ENCODE assay signal across 9 cellular contexts in the genomic region with DNA sequence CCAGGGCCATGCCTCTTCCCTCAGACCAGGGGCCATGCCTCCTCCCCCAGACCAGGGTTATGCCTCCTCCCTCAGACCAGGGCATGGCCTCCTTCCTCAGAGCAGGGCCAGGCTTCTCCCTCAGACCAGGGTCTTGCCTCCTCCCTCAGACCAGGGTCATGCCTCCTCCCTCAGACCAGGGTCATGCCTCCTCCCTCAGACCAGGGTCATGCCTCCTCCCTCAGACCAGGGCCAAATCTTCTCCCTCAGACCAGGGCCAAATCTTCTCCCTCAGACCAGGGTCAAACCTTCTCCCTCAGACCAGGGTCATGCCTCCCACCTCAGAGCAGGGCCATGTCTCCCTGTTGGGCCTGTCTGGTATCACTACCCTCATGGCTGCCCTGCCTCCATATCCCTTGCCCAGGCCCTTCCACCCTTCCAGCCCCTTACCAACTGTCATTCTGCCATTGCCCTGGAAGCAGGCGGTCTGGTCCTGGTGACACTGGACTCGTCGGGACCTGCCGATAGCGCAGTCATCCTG. TPM values are rescaled to one million over a fixed set of nuclear protein-coding genes. Genes with fewer than 3 reads are reported as not detected.
DNase-seq lines count a peak whose midpoint lies in the region; ATAC-seq, FAIRE-seq and TF ChIP-seq lines count a peak whose summit lies in the region.
"Had no signal": no experiment of that assay in that cellular context is flagged by ENCODE, and none has a peak within 500 bp of the region (broad histone marks: within the 10 kb centered on the region; RNA-seq: fewer than 3 reads in every experiment).

No MANE protein-coding gene starts in this region.

- H3K9me1 ChIP-seq in keratinocyte (ENCODE audit: control insufficient read depth, extremely low read depth, insufficient read depth, low read length): no peaks in the 10 kb centered on the region

- H2AFZ ChIP-seq in keratinocyte (ENCODE audit: control insufficient read depth, low read length): peak overlapping the region; percentile 87

- H3K9ac ChIP-seq in adipocyte (ENCODE audit: low read length): no peak overlapping the region
- peak overlapping the region; percentile 67 for H3K9ac ChIP-seq in keratinocyte (ENCODE audit: control insufficient read depth, extremely low read depth, insufficient read depth, low read length)

- H3K4me1 Mint-ChIP-seq in T-helper 1 cell treated with Interleukin-12 subunit alpha and Interleukin-12 subunit beta and Interleukin-4 antibody, amounts not matched to agents 30 μg/mL and 1 μg/mL, for 36 hours (ENCODE audit: low read depth): peaks cover 7% of the 10 kb centered on the region

- H3K4me3 Mint-ChIP-seq in T-helper 1 cell treated with Interleukin-12 subunit alpha and Interleukin-12 subunit beta and Interleukin-4 antibody, amounts not matched to agents 30 μg/mL and 1 μg/mL, for 36 hours: peak overlapping the region; percentile 65

- H3K36me3 Mint-ChIP-seq in T-helper 1 cell treated with Interleukin-12 subunit alpha and Interleukin-12 subunit beta and Interleukin-4 antibody, amounts not matched to agents 30 μg/mL and 1 μg/mL, for 36 hours (ENCODE audit: low read depth): no peaks in the 10 kb centered on the region

- dilution Hi-C loops in keratinocyte (cut with MboI; ENCODE audit: extremely low pct_ligation_motif_present, low sequenced_read_pairs): no loop called here

- intact Hi-C loops in stomach (cut with DNase I; ENCODE audit: low total_unique reads): no loop called here

- H3K27me3 ChIP-seq in adipocyte (replicated peaks; ENCODE audit: control insufficient read depth, insufficient read depth, low read length): peaks cover 57% of the 10 kb centered on the region
- no peaks in the 10 kb centered on the region for H3K27me3 ChIP-seq in keratinocyte (ENCODE audit: control insufficient read depth, extremely low read depth, insufficient read depth, low read length)
- peaks cover 0 to 76% (median 11%) of the 10 kb centered on the region in 3 donors for H3K27me3 ChIP-seq in stomach

- H3K79me2 ChIP-seq in keratinocyte (ENCODE audit: control insufficient read depth, insufficient read depth, low read length): no peaks in the 10 kb centered on the region

- peaks cover 5% of the 10 kb centered on the region for H3K4me1 ChIP-seq in adipocyte (ENCODE audit: control insufficient read depth, insufficient read depth, low read length)
- H3K4me1 ChIP-seq in keratinocyte (ENCODE audit: control insufficient read depth, extremely low read depth, insufficient read depth, low read length): peaks cover 13% of the 10 kb centered on the region
- H3K4me1 ChIP-seq in stomach: peaks cover 6 to 20% (median 15%) of the 10 kb centered on the region in 4 donors

- 18 to 49% (median 38%) methylated on average over 5 of the region's 5 CpGs for WGBS in stomach, 5 donors

- H4K20me1 ChIP-seq in keratinocyte (ENCODE audit: control insufficient read depth, extremely low read depth, insufficient read depth, low read length): no peaks in the 10 kb centered on the region

- H3K36me3 ChIP-seq in adipocyte (ENCODE audit: control insufficient read depth, insufficient read depth, low read length, severe bottlenecking) (no peaks in the 10 kb centered on the region), keratinocyte (ENCODE audit: control insufficient read depth in 2 of 2, extremely low read depth in 1 of 2, insufficient read depth in 2 of 2, low read length in 2 of 2) (no peaks in the 10 kb centered on the region), stomach (peaks cover 0 to 4% (median 0%) of the 10 kb centered on the region in 4 donors)

- no peak for TF ChIP-seq CTCF in keratinocyte (optimal IDR thresholded peaks at IDR 0.05 in 1 of 3, IDR thresholded peaks at IDR 0.05 in 1 of 3, conservative IDR thresholded peaks at IDR 0.05 in 1 of 3; ENCODE audit: extremely low read depth in 1 of 3, insufficient read depth in 2 of 3, low read length in 3 of 3)
- no peak for TF ChIP-seq CTCF in stomach (IDR thresholded peaks at IDR 0.05)

- no peaks in the 10 kb centered on the region for H3K9me3 Mint-ChIP-seq in T-helper 1 cell treated with Interleukin-12 subunit alpha and Interleukin-12 subunit beta and Interleukin-4 antibody, amounts not matched to agents 30 μg/mL and 1 μg/mL, for 36 hours

- ATAC-seq in HG03460 (IDR thresholded peaks at IDR 0.05; ENCODE audit: unreplicated experiment): no peak

- H3K27ac ChIP-seq in keratinocyte (ENCODE audit: control insufficient read depth, insufficient read depth, low read length) (no peak overlapping the region), stomach (peak overlapping the region in 1 of 5 donors; percentile 25)

- TF ChIP-seq POLR2A in stomach (IDR thresholded peaks at IDR 0.05) (no peak), GM12892 (IDR thresholded peaks at IDR 0.05; ENCODE audit: low read depth, low read length) (no peak)

- H3K4me2 ChIP-seq in keratinocyte (ENCODE audit: control insufficient read depth, extremely low read depth, insufficient read depth, low read depth, low read length): peak overlapping the region; percentile 76

- peaks cover 21% of the 10 kb centered on the region for H3K27me3 Mint-ChIP-seq in T-helper 1 cell treated with Interleukin-12 subunit alpha and Interleukin-12 subunit beta and Interleukin-4 antibody, amounts not matched to agents 30 μg/mL and 1 μg/mL, for 36 hours (ENCODE audit: low read depth)

- no peak for DNase-seq in T-helper 1 cell
- DNase-seq in adipocyte (ENCODE audit: low read depth): no peak
- no peak for DNase-seq in keratinocyte (ENCODE audit: low read depth, low spot score)
- DNase-seq in stomach: no peak
- DNase-seq in DMS153 treated with DMSO at 0.1 percent for 48 hours (lab: John Stamatoyannopoulos, UW; ENCODE audit: unreplicated experiment): no peak
- no peak for DNase-seq in GM12892 (ENCODE audit: insufficient read length)

- no peak overlapping the region for H3K27ac Mint-ChIP-seq in T-helper 1 cell treated with Interleukin-12 subunit alpha and Interleukin-12 subunit beta and Interleukin-4 antibody, amounts not matched to agents 30 μg/mL and 1 μg/mL, for 36 hours

- FAIRE-seq in keratinocyte (lab: Jason Lieb, UNC): no peak
- no peak for FAIRE-seq in GM12892 (lab: Jason Lieb, UNC)
- FAIRE-seq: A204.1 had no signal

- H3K4me3 ChIP-seq in adipocyte (ENCODE audit: low read length): peak overlapping the region; percentile 81
- H3K4me3 ChIP-seq in keratinocyte (ENCODE audit: control insufficient read depth in 2 of 3, extremely low read depth in 1 of 3, insufficient read depth in 2 of 3, low read depth in 1 of 3, low read length in 3 of 3): peak overlapping the region; percentile 44 to 82 (median 47)
- peak overlapping the region; percentile 42 to 59 (median 48) for H3K4me3 ChIP-seq in stomach

- H3K9me3 ChIP-seq in adipocyte (ENCODE audit: control insufficient read depth, low read length) (peaks cover 17% of the 10 kb centered on the region), keratinocyte (ENCODE audit: control insufficient read depth, low read depth, low read length) (no peaks in the 10 kb centered on the region), stomach (peaks cover 0 to 13% (median 0%) of the 10 kb centered on the region in 4 donors)

- TF ChIP-seq EP300 in stomach (IDR thresholded peaks at IDR 0.05): no peak

RNA-seq across cellular contexts. Expression of a gene that starts 4.2 kb away (rescaled TPM):
- polyA plus RNA-seq in keratinocyte: 4.0 to 8.8 TPM (median 4.2 TPM) in 3 replicates
- polyA plus RNA-seq in keratinocyte (2011; ENCODE audit: low read depth): 46.7 TPM
- 6.1 and 7.7 TPM in 2 replicates for polyA plus RNA-seq in keratinocyte (2011; cell fraction: cytosol; rRNA removed)
- 5.4 and 7.3 TPM in 2 replicates for polyA plus RNA-seq in keratinocyte (2011; cell fraction: nucleus; rRNA removed)
- polyA plus RNA-seq in keratinocyte (2012; ENCODE audit: low replicate concordance): 7.9 and 75.5 TPM in 2 replicates
- polyA minus RNA-seq in keratinocyte: 8.5 to 29.6 TPM (median 9.0 TPM) in 3 replicates
- polyA minus RNA-seq in keratinocyte (2011; cell fraction: cytosol; rRNA and poly(A)+ RNA removed): 17.5 TPM
- 7.5 and 15.8 TPM in 2 replicates for polyA minus RNA-seq in keratinocyte (2011; cell fraction: nucleus; rRNA and poly(A)+ RNA removed)
- under 1 TPM in 1 of 5 donors, not detected in 4; 0.43 TPM for total RNA-seq in stomach
- polyA plus RNA-seq in stomach: 1 to 10 TPM in 2 of 3 donors, under 1 TPM in 1; 0.61 to 3.9 (median 2.6) TPM
- not detected for polyA plus RNA-seq in GM12892 (2012; ENCODE audit: missing spikeins)

RNA-seq across cellular contexts. Expression of a gene that starts 17.3 kb away (rescaled TPM):
- 9.8 to 15.5 TPM (median 10.5 TPM) in 3 replicates for polyA plus RNA-seq in keratinocyte
- 2.8 TPM for polyA plus RNA-seq in keratinocyte (2011; ENCODE audit: low read depth)
- polyA plus RNA-seq in keratinocyte (2011; cell fraction: cytosol; rRNA removed): 3.3 and 4.6 TPM in 2 replicates
- 20.7 and 21.0 TPM in 2 replicates for polyA plus RNA-seq in keratinocyte (2011; cell fraction: nucleus; rRNA removed)
- polyA plus RNA-seq in keratinocyte (2012; ENCODE audit: low replicate concordance): 5.6 and 14.8 TPM in 2 replicates
- polyA minus RNA-seq in keratinocyte: 7.9 to 28.6 TPM (median 10.3 TPM) in 3 replicates
- polyA minus RNA-seq in keratinocyte (2011; cell fraction: cytosol; rRNA and poly(A)+ RNA removed): 11.3 TPM
- 11.3 and 11.5 TPM in 2 replicates for polyA minus RNA-seq in keratinocyte (2011; cell fraction: nucleus; rRNA and poly(A)+ RNA removed)
- total RNA-seq in stomach: 100 to 1,000 TPM in 1 of 5 donors, 10 to 100 TPM in 3, 1 to 10 TPM in 1; 3.1 to 222 (median 32.7) TPM
- 10 to 100 TPM in 1 of 3 donors, 1 to 10 TPM in 2; 7.6 to 22.4 (median 8.6) TPM for polyA plus RNA-seq in stomach
- polyA plus RNA-seq in GM12892 (2012; ENCODE audit: missing spikeins): 41.1 TPM

RNA-seq across cellular contexts. Expression of a gene that starts 29.0 kb away (rescaled TPM):
- polyA plus RNA-seq in keratinocyte: 3.5 to 7.7 TPM (median 5.7 TPM) in 3 replicates
- polyA plus RNA-seq in keratinocyte (2011; ENCODE audit: low read depth): 3.8 TPM
- polyA plus RNA-seq in keratinocyte (2011; cell fraction: cytosol; rRNA removed): 2.1 and 2.9 TPM in 2 replicates
- 10.7 and 11.8 TPM in 2 replicates for polyA plus RNA-seq in keratinocyte (2011; cell fraction: nucleus; rRNA removed)
- polyA plus RNA-seq in keratinocyte (2012; ENCODE audit: low replicate concordance): 4.4 and 5.2 TPM in 2 replicates
- polyA minus RNA-seq in keratinocyte: 7.8 to 15.1 TPM (median 11.2 TPM) in 3 replicates
- polyA minus RNA-seq in keratinocyte (2011; cell fraction: cytosol; rRNA and poly(A)+ RNA removed): 5.4 TPM
- 12.8 and 21.1 TPM in 2 replicates for polyA minus RNA-seq in keratinocyte (2011; cell fraction: nucleus; rRNA and poly(A)+ RNA removed)
- 10 to 100 TPM in 2 of 5 donors, 1 to 10 TPM in 2, not detected in 1; 4.2 to 46.6 (median 7.8) TPM for total RNA-seq in stomach
- 1 to 10 TPM in 2 of 3 donors, under 1 TPM in 1; 0.61 to 2.2 (median 1.3) TPM for polyA plus RNA-seq in stomach
- polyA plus RNA-seq in GM12892 (2012; ENCODE audit: missing spikeins): 8.4 TPM

RNA-seq across cellular contexts. Expression of a gene that starts 43.3 kb away (rescaled TPM):
- 12.1 to 15.6 TPM (median 14.8 TPM) in 3 replicates for polyA plus RNA-seq in keratinocyte
- polyA plus RNA-seq in keratinocyte (2011; ENCODE audit: low read depth): 10.6 TPM
- 7.7 and 12.0 TPM in 2 replicates for polyA plus RNA-seq in keratinocyte (2011; cell fraction: cytosol; rRNA removed)
- polyA plus RNA-seq in keratinocyte (2011; cell fraction: nucleus; rRNA removed): 53.4 and 59.6 TPM in 2 replicates
- 17.9 and 24.6 TPM in 2 replicates for polyA plus RNA-seq in keratinocyte (2012; ENCODE audit: low replicate concordance)
- polyA minus RNA-seq in keratinocyte: 11.7 to 17.9 TPM (median 12.4 TPM) in 3 replicates
- 11.9 TPM for polyA minus RNA-seq in keratinocyte (2011; cell fraction: cytosol; rRNA and poly(A)+ RNA removed)
- polyA minus RNA-seq in keratinocyte (2011; cell fraction: nucleus; rRNA and poly(A)+ RNA removed): 12.8 and 14.0 TPM in 2 replicates
- 10 to 100 TPM in 3 of 5 donors, 1 to 10 TPM in 2; 3.5 to 59.4 (median 11.3) TPM for total RNA-seq in stomach
- 10 to 100 TPM; 11.8 to 27.9 (median 22.1) TPM for polyA plus RNA-seq in stomach
- polyA plus RNA-seq in GM12892 (2012; ENCODE audit: missing spikeins): 21.9 TPM
